Comparison of ENCODE assay signal across 25 cellular contexts in the genomic region with DNA sequence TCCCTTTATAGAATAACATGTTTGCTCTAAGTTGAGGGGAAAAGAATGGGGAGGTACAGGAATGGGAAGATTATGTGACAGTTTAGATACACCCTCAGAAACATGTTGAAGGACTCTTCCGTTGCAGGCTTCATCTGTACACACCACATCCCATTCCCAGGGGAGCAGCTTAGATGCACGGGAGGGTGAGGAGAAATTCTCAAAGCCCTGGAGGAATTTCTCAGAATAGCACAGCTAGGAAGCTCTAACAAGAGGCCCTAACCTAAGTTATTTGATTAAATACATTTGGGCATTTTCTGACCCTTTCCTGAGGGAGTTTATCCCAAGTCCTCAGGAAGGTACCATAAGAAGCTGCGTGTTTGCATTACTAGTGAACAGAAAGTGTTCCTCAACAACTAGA.
"Had no signal": no experiment of that assay in that cellular context is flagged by ENCODE, and none has a peak within 500 bp of the region (broad histone marks: within the 10 kb centered on the region; RNA-seq: fewer than 3 reads in every experiment).

No MANE protein-coding gene starts in this region.

- H3K9me3 ChIP-seq: adrenal gland, breast epithelium had no signal

- H3K4me1 Mint-ChIP-seq: activated CD4-positive, alpha-beta T cell treated with anti-CD3 and anti-CD28 coated beads for 36 hours; activated naive CD4-positive, alpha-beta T cell treated with anti-CD3 and anti-CD28 coated beads, Interleukin-2, amount 10 ng/mL, durations not matched to agents 7 days and 5 days; activated naive CD8-positive, alpha-beta T cell treated with anti-CD3 and anti-CD28 coated beads for 36 hours; T-cell had no signal

- DNase-seq: activated CD4-positive, alpha-beta T cell treated with anti-CD3 and anti-CD28 coated beads for 36 hours; activated CD8-positive, alpha-beta memory T cell treated with anti-CD3 and anti-CD28 coated beads, Interleukin-2, amount 50 U/mL, for 4 hours; activated CD8-positive, alpha-beta T cell treated with anti-CD3 and anti-CD28 coated beads for 36 hours; activated gamma-delta T cell treated with Interleukin-2 at 50 U/mL for 16 hours; activated naive CD4-positive, alpha-beta T cell treated with anti-CD3 and anti-CD28 coated beads, Interleukin-2, amount 10 ng/mL, durations not matched to agents 7 days and 5 days; activated naive CD8-positive, alpha-beta T cell treated with anti-CD3 and anti-CD28 coated beads for 36 hours; activated T-cell treated with anti-CD3 and anti-CD28 coated beads, Interleukin-2, amount 50 U/mL, for 72 hours; adrenal gland; anterior cingulate cortex; caudate nucleus; MM.1S; NCI-H1105; NCI-H1436; NCI-H1694 treated with DMSO at 0.1 percent for 48 hours; NCI-H2029 treated with DMSO at 0.1 percent for 48 hours; NCI-H345; NCI-H510A treated with DMSO at 0.1 percent for 48 hours; SIG-M5; T-cell; T-helper 2 cell; T1000; WERI-Rb-1 had no signal

- H3K27me3 Mint-ChIP-seq: activated CD4-positive, alpha-beta T cell treated with anti-CD3 and anti-CD28 coated beads for 36 hours; activated CD8-positive, alpha-beta T cell treated with anti-CD3 and anti-CD28 coated beads for 36 hours; activated naive CD4-positive, alpha-beta T cell treated with anti-CD3 and anti-CD28 coated beads, Interleukin-2, amount 10 ng/mL, durations not matched to agents 7 days and 5 days; activated naive CD8-positive, alpha-beta T cell treated with anti-CD3 and anti-CD28 coated beads for 36 hours; T-cell had no signal

- H3K36me3 ChIP-seq: adrenal gland, breast epithelium, WERI-Rb-1 had no signal

- H3K27ac ChIP-seq: adrenal gland, breast epithelium, SK-N-MC, WERI-Rb-1 had no signal

- H3K27ac Mint-ChIP-seq: activated CD4-positive, alpha-beta T cell treated with anti-CD3 and anti-CD28 coated beads for 36 hours; activated CD8-positive, alpha-beta T cell treated with anti-CD3 and anti-CD28 coated beads for 36 hours; activated naive CD4-positive, alpha-beta T cell treated with anti-CD3 and anti-CD28 coated beads, Interleukin-2, amount 10 ng/mL, durations not matched to agents 7 days and 5 days; activated naive CD8-positive, alpha-beta T cell treated with anti-CD3 and anti-CD28 coated beads for 36 hours; activated T-cell treated with anti-CD3 and anti-CD28 coated beads, Interleukin-2, amount 50 U/mL, for 72 hours; activated T-helper 2 cell treated with anti-CD3 and anti-CD28 coated beads, Interferon-gamma antibody, Interleukin-2, Interleukin-4, amounts not matched to agents 10 μg/mL and 5 μg/mL and 100 μg/mL, durations not matched to agents 14 hours and 24 hours and 36 hours; T-cell had no signal

- H3K36me3 Mint-ChIP-seq: activated naive CD4-positive, alpha-beta T cell treated with anti-CD3 and anti-CD28 coated beads, Interleukin-2, amount 10 ng/mL, durations not matched to agents 7 days and 5 days; activated naive CD8-positive, alpha-beta T cell treated with anti-CD3 and anti-CD28 coated beads for 36 hours; T-cell had no signal

- H3K4me3 ChIP-seq: adrenal gland, breast epithelium, SK-N-MC had no signal

- ATAC-seq: activated CD4-positive, alpha-beta T cell treated with anti-CD3 and anti-CD28 coated beads for 36 hours; activated CD8-positive, alpha-beta T cell treated with anti-CD3 and anti-CD28 coated beads for 36 hours; activated T-cell treated with anti-CD3 and anti-CD28 coated beads, Interleukin-2, amount 50 U/mL, for 72 hours; T-cell had no signal

- H3K27me3 ChIP-seq: adrenal gland, breast epithelium had no signal

- H3K4me1 ChIP-seq: adrenal gland, breast epithelium had no signal

- H3K4me3 Mint-ChIP-seq: activated CD4-positive, alpha-beta T cell treated with anti-CD3 and anti-CD28 coated beads for 36 hours; activated CD8-positive, alpha-beta T cell treated with anti-CD3 and anti-CD28 coated beads for 36 hours; activated naive CD4-positive, alpha-beta T cell treated with anti-CD3 and anti-CD28 coated beads, Interleukin-2, amount 10 ng/mL, durations not matched to agents 7 days and 5 days; activated naive CD8-positive, alpha-beta T cell treated with anti-CD3 and anti-CD28 coated beads for 36 hours; activated T-cell treated with anti-CD3 and anti-CD28 coated beads, Interleukin-2, amount 50 U/mL, for 72 hours; T-cell had no signal
